1 cellular context compared by ENCODE assay signal in the genomic region with DNA sequence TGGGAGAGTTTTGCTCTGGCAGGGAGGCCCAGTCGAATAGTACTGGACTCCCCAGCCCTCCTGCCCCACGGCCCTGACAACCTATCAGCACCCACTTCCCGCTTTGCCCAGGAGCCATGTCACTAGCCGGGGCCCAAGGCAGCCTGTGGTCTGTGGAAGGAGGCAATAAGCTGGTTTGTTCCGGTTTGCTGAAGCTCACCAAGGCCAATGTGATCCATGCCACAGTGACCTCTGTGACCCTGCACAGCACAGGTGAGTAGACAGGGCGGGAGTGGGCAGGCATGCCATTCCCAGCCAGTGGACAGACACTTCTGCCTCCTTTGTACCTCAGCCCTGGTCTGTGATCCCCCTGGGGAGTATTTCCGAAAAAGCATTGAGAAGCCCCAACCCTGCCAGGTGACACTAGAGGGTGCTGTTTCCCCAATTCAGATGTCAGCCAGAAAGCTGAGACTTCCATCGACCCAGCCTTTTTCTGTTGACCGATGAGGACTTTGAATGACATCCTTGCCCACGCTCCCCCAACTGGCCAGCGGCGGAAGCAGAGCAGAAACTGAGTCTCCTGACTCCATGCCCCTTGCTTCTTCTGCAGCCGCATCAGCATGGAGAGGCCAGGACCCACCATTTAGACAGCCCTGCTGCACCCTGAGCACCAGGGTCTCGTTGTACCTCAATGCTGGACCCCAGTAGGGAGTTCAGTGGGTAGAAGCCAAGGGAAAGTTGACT.
TF ChIP-seq lines count a peak whose summit lies in the region.

No MANE protein-coding gene starts in this region.

TF ChIP-seq in HepG2, 621 proteins besides CTCF, POLR2A, EP300 and RAD21 (continued from another document and continues in another):
- TF ChIP-seq, protein P1, sequence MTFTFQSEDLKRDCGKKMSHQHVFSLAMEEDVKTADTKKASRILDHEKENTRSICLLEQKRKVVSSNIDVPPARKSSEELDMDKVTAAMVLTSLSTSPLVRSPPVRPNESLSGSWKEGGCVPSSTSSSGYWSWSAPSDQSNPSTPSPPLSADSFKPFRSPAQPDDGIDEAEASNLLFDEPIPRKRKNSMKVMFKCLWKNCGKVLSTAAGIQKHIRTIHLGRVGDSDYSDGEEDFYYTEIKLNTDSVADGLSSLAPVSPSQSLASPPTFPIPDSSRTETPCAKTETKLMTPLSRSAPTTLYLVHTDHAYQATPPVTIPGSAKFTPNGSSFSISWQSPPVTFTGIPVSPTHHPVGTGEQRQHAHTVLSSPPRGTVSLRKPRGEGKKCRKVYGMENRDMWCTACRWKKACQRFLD (CRISPR knock-in tag; IDR thresholded peaks at IDR 0.05; ENCODE audit: borderline replicate concordance): no peak
- peak; percentile 41 for TF ChIP-seq FOSL2 (CRISPR knock-in tag; IDR thresholded peaks at IDR 0.05)
- no peak for TF ChIP-seq SRF (IDR thresholded peaks at IDR 0.05; ENCODE audit: low read depth, low read length)
- TF ChIP-seq GATAD2A (CRISPR knock-in tag; IDR thresholded peaks at IDR 0.05): peak; percentile 70
- TF ChIP-seq HDAC2 (CRISPR knock-in tag; IDR thresholded peaks at IDR 0.05): peak; percentile 69; the same call in 1 of the 2 replicates
- no peak for TF ChIP-seq MBD4 (IDR thresholded peaks at IDR 0.05; ENCODE audit: borderline replicate concordance, low read length)
- TF ChIP-seq, protein P2, sequence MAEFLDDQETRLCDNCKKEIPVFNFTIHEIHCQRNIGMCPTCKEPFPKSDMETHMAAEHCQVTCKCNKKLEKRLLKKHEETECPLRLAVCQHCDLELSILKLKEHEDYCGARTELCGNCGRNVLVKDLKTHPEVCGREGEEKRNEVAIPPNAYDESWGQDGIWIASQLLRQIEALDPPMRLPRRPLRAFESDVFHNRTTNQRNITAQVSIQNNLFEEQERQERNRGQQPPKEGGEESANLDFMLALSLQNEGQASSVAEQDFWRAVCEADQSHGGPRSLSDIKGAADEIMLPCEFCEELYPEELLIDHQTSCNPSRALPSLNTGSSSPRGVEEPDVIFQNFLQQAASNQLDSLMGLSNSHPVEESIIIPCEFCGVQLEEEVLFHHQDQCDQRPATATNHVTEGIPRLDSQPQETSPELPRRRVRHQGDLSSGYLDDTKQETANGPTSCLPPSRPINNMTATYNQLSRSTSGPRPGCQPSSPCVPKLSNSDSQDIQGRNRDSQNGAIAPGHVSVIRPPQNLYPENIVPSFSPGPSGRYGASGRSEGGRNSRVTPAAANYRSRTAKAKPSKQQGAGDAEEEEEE (CRISPR knock-in tag; IDR thresholded peaks at IDR 0.05; ENCODE audit: borderline replicate concordance): no peak
- no peak for TF ChIP-seq ZSCAN30 (CRISPR knock-in tag; IDR thresholded peaks at IDR 0.05)
- peak; percentile 35 for TF ChIP-seq SKI (IDR thresholded peaks at IDR 0.05; ENCODE audit: partially characterized antibody)
- TF ChIP-seq PHF5A (CRISPR knock-in tag; IDR thresholded peaks at IDR 0.05; ENCODE audit: low read depth, unreplicated experiment): peak; percentile 50
- TF ChIP-seq ZNF749 (CRISPR knock-in tag; IDR thresholded peaks at IDR 0.05; ENCODE audit: borderline replicate concordance): no peak
- no peak for TF ChIP-seq ZNF790 (CRISPR knock-in tag; IDR thresholded peaks at IDR 0.05; ENCODE audit: borderline replicate concordance)
- TF ChIP-seq ZNF180 (CRISPR knock-in tag; IDR thresholded peaks at IDR 0.05; ENCODE audit: borderline replicate concordance, low read depth): no peak
- TF ChIP-seq, protein P3, sequence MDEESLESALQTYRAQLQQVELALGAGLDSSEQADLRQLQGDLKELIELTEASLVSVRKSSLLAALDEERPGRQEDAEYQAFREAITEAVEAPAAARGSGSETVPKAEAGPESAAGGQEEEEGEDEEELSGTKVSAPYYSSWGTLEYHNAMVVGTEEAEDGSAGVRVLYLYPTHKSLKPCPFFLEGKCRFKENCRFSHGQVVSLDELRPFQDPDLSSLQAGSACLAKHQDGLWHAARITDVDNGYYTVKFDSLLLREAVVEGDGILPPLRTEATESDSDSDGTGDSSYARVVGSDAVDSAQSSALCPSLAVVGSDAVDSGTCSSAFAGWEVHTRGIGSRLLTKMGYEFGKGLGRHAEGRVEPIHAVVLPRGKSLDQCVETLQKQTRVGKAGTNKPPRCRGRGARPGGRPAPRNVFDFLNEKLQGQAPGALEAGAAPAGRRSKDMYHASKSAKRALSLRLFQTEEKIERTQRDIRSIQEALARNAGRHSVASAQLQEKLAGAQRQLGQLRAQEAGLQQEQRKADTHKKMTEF (CRISPR knock-in tag; IDR thresholded peaks at IDR 0.05): peak; percentile 46; the same call in 1 of the 2 replicates
- peak; percentile 21; the same call in 1 of the 2 replicates for TF ChIP-seq ZSCAN21 (CRISPR knock-in tag; IDR thresholded peaks at IDR 0.05; ENCODE audit: borderline replicate concordance)
- no peak for TF ChIP-seq ZNF224 (CRISPR knock-in tag; IDR thresholded peaks at IDR 0.05)
- peak; percentile 53; the same call in 1 of the 2 replicates for TF ChIP-seq HDAC1 (CRISPR knock-in tag; IDR thresholded peaks at IDR 0.05)
- TF ChIP-seq ZNF572 (CRISPR knock-in tag; IDR thresholded peaks at IDR 0.05): no peak
- peak; percentile 49; the same call in 1 of the 2 replicates for TF ChIP-seq HOXA3 (CRISPR knock-in tag; IDR thresholded peaks at IDR 0.05)
- peak; percentile 54; the same call in 1 of the 2 replicates for TF ChIP-seq KLF6 (CRISPR knock-in tag; IDR thresholded peaks at IDR 0.05)
- peak; percentile 92 for TF ChIP-seq SMC3 (IDR thresholded peaks at IDR 0.05; ENCODE audit: low read length)
- TF ChIP-seq, protein P4, sequence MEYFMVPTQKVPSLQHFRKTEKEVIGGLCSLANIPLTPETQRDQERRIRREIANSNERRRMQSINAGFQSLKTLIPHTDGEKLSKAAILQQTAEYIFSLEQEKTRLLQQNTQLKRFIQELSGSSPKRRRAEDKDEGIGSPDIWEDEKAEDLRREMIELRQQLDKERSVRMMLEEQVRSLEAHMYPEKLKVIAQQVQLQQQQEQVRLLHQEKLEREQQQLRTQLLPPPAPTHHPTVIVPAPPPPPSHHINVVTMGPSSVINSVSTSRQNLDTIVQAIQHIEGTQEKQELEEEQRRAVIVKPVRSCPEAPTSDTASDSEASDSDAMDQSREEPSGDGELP (IDR thresholded peaks at IDR 0.05; ENCODE audit: borderline replicate concordance, low read depth): peak; percentile 32; the same call in 1 of the 2 replicates
- TF ChIP-seq SMAD3 (CRISPR knock-in tag; IDR thresholded peaks at IDR 0.05): peak; percentile 77; the same call in 1 of the 2 replicates
- TF ChIP-seq, protein P5, sequence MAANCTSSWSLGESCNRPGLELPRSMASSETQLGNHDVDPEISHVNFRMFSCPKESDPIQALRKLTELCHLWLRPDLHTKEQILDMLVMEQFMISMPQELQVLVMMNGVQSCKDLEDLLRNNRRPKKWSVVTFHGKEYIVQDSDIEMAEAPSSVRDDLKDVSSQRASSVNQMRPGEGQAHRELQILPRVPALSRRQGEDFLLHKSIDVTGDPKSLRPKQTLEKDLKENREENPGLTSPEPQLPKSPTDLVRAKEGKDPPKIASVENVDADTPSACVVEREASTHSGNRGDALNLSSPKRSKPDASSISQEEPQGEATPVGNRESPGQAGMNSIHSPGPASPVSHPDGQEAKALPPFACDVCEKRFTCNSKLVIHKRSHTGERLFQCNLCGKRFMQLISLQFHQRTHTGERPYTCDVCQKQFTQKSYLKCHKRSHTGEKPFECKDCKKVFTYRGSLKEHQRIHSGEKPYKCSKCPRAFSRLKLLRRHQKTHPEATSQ (CRISPR knock-in tag; IDR thresholded peaks at IDR 0.05; ENCODE audit: borderline replicate concordance): no peak
- TF ChIP-seq, protein P6, sequence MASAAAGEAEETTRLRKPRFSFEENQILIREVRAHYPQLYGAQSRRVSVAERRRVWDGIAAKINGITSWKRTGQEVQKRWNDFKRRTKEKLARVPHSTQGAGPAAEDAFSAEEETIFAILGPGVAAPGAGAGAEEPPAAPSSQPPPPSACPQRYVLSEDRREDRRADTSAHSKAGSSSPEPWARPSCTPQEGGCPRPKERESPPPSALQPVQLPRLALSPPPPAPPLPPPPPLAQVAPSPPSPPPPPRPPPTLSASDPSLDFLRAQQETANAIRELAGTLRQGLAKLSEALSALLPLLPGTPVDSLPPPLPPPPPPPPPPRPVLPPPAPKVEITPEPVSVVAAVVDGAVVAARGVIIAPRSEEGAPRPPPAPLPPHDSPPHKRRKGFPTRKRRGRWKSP (CRISPR knock-in tag; IDR thresholded peaks at IDR 0.05): 0 out of 2 replicates have a peak, but pooled peaks have one; percentile 29
- TF ChIP-seq LCORL (IDR thresholded peaks at IDR 0.05): no peak
- peak; percentile 81 for TF ChIP-seq LCORL (CRISPR knock-in tag; IDR thresholded peaks at IDR 0.05)
- TF ChIP-seq BRD4 (CRISPR knock-in tag; IDR thresholded peaks at IDR 0.05): no peak
- TF ChIP-seq ZNF205 (CRISPR knock-in tag; IDR thresholded peaks at IDR 0.05): peak; percentile 66; the same call in 1 of the 2 replicates
- no peak for TF ChIP-seq ZNF782 (CRISPR knock-in tag; IDR thresholded peaks at IDR 0.05; ENCODE audit: borderline replicate concordance)
- peak; percentile 58; the same call in 1 of the 2 replicates for TF ChIP-seq KDM2A (CRISPR knock-in tag; IDR thresholded peaks at IDR 0.05; ENCODE audit: borderline replicate concordance, low read depth)
- TF ChIP-seq RCOR2 (CRISPR knock-in tag; IDR thresholded peaks at IDR 0.05): peak; percentile 53; the same call in 1 of the 2 replicates
- TF ChIP-seq KDM6A (CRISPR knock-in tag; IDR thresholded peaks at IDR 0.05; ENCODE audit: low read depth): no peak
- no peak for TF ChIP-seq KDM4B (CRISPR knock-in tag; IDR thresholded peaks at IDR 0.05)
- TF ChIP-seq SYNCRIP (IDR thresholded peaks at IDR 0.05; ENCODE audit: insufficient read depth, low read depth, low read length): no peak
- TF ChIP-seq, protein P7, sequence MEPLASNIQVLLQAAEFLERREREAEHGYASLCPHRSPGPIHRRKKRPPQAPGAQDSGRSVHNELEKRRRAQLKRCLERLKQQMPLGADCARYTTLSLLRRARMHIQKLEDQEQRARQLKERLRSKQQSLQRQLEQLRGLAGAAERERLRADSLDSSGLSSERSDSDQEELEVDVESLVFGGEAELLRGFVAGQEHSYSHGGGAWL (CRISPR knock-in tag; IDR thresholded peaks at IDR 0.05): peak; percentile 53; the same call in 1 of the 2 replicates
- no peak for TF ChIP-seq KMT2A (CRISPR knock-in tag; IDR thresholded peaks at IDR 0.05)
- no peak for TF ChIP-seq U2AF1 (optimal IDR thresholded peaks at IDR 0.05; ENCODE audit: low read depth, low read length)
- TF ChIP-seq ZNF501 (CRISPR knock-in tag; IDR thresholded peaks at IDR 0.05): 0 out of 2 replicates have a peak, but pooled peaks have one; percentile 43
- no peak for TF ChIP-seq SOX6 (IDR thresholded peaks at IDR 0.05)
- peak; percentile 63 for TF ChIP-seq SOX6 (CRISPR knock-in tag; IDR thresholded peaks at IDR 0.05)
- no peak for TF ChIP-seq NFE2L2 (IDR thresholded peaks at IDR 0.05; ENCODE audit: low read length)
- peak; percentile 27; the same call in 1 of the 2 replicates for TF ChIP-seq ZFX (CRISPR knock-in tag; IDR thresholded peaks at IDR 0.05; ENCODE audit: low read depth)
- TF ChIP-seq, protein P8, sequence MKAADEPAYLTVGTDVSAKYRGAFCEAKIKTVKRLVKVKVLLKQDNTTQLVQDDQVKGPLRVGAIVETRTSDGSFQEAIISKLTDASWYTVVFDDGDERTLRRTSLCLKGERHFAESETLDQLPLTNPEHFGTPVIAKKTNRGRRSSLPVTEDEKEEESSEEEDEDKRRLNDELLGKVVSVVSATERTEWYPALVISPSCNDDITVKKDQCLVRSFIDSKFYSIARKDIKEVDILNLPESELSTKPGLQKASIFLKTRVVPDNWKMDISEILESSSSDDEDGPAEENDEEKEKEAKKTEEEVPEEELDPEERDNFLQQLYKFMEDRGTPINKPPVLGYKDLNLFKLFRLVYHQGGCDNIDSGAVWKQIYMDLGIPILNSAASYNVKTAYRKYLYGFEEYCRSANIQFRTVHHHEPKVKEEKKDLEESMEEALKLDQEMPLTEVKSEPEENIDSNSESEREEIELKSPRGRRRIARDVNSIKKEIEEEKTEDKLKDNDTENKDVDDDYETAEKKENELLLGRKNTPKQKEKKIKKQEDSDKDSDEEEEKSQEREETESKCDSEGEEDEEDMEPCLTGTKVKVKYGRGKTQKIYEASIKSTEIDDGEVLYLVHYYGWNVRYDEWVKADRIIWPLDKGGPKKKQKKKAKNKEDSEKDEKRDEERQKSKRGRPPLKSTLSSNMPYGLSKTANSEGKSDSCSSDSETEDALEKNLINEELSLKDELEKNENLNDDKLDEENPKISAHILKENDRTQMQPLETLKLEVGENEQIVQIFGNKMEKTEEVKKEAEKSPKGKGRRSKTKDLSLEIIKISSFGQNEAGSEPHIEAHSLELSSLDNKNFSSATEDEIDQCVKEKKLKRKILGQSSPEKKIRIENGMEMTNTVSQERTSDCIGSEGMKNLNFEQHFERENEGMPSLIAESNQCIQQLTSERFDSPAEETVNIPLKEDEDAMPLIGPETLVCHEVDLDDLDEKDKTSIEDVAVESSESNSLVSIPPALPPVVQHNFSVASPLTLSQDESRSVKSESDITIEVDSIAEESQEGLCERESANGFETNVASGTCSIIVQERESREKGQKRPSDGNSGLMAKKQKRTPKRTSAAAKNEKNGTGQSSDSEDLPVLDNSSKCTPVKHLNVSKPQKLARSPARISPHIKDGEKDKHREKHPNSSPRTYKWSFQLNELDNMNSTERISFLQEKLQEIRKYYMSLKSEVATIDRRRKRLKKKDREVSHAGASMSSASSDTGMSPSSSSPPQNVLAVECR (CRISPR knock-in tag; IDR thresholded peaks at IDR 0.05; ENCODE audit: borderline replicate concordance): peak; percentile 51; the same call in 1 of the 2 replicates
- TF ChIP-seq ZNF792 (CRISPR knock-in tag; IDR thresholded peaks at IDR 0.05): peak; percentile 87
- TF ChIP-seq ZNF143 (CRISPR knock-in tag; IDR thresholded peaks at IDR 0.05): no peak
- TF ChIP-seq GABPA (IDR thresholded peaks at IDR 0.05; ENCODE audit: low read depth, low read length): no peak
- TF ChIP-seq GABPA (CRISPR knock-in tag; IDR thresholded peaks at IDR 0.05; ENCODE audit: low read depth): peak; percentile 46; the same call in 1 of the 2 replicates
- peak; percentile 81; the same call in 1 of the 2 replicates for TF ChIP-seq ZNF350 (CRISPR knock-in tag; IDR thresholded peaks at IDR 0.05; ENCODE audit: borderline replicate concordance, low read depth)
- TF ChIP-seq FOXO1 (CRISPR knock-in tag; IDR thresholded peaks at IDR 0.05): peak; percentile 81
- peak; percentile 77 for TF ChIP-seq ZMYM4 (CRISPR knock-in tag; IDR thresholded peaks at IDR 0.05)
- TF ChIP-seq TBL1XR1 (IDR thresholded peaks at IDR 0.05; ENCODE audit: borderline replicate concordance, low read length, partially characterized antibody): no peak
- 0 out of 2 replicates have a peak, but pooled peaks have one; percentile 35 for TF ChIP-seq KDM1A (CRISPR knock-in tag; IDR thresholded peaks at IDR 0.05)
- TF ChIP-seq YY1 (IDR thresholded peaks at IDR 0.05; ENCODE audit: insufficient read depth, insufficient replicate concordance, low read depth, low read length): peak; percentile 47
